In the genomic region with DNA sequence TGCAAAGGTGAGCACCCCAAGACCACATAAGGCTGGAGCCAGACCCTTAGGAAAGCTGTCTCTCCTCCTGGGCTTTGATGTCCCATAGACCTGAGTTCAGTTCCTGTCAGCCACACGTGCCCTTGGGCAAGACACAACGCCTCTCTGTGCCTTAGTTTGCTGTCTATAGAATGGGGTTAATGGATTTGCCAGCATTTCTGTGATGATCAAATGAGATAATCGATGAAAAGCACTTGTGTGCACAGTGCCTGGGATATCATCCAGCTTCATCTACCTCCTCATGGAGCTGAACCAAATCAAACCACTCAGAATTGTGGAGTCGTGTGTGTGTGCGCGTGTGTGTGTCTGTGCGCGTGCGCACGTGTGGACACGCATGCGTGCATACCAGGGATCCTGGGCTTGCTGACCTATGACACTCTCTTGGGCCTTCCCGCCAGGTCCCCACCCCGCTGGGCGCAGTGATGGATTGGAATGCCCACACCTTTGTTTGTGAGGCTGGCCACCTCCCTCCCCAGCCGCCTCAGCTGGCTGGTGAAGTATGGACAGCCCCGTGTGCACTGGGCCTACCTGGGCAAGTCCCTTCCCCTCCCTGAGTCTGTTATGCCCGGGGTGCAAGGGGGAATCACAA, we compare ENCODE assay signal across 1 cellular context.
TF ChIP-seq lines count a peak whose summit lies in the region.

No MANE protein-coding gene starts in this region.

TF ChIP-seq in H1, 55 proteins besides CTCF, POLR2A, EP300 and RAD21:
- TF ChIP-seq, protein P1, sequence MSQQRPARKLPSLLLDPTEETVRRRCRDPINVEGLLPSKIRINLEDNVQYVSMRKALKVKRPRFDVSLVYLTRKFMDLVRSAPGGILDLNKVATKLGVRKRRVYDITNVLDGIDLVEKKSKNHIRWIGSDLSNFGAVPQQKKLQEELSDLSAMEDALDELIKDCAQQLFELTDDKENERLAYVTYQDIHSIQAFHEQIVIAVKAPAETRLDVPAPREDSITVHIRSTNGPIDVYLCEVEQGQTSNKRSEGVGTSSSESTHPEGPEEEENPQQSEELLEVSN (IDR thresholded peaks at IDR 0.05), result no peak
- no peak for TF ChIP-seq JUN (IDR thresholded peaks at IDR 0.05; ENCODE audit: low read depth, low read length)
- TF ChIP-seq SIX5 (IDR thresholded peaks at IDR 0.05; ENCODE audit: low read depth, low read length), result no peak
